ENCODE assay signal across 9 cellular contexts in genomic region chr6:2857580-2858337, GRCh38. TPM values are rescaled to one million over a fixed set of nuclear protein-coding genes. Genes with fewer than 3 reads are reported as not detected.
DNase-seq lines count a peak whose midpoint lies in the region; ATAC-seq and TF ChIP-seq lines count a peak whose summit lies in the region.
"Had no signal": no experiment of that assay in that cellular context is flagged by ENCODE, and none has a peak within 500 bp of the region (broad histone marks: within the 10 kb centered on the region; RNA-seq: fewer than 3 reads in every experiment).

No MANE protein-coding gene starts in this region.

- H3K27me3 Mint-ChIP-seq in activated T-helper 17 cell treated with anti-CD3 and anti-CD28 coated beads, Interleukin-2, amount 50 U/mL, for 72 hours: no peaks in the 10 kb centered on the region

- POLR2A ChIA-PET in HEK293 (lab: Yijun Ruan, JAX): interaction anchor here (0.5 to 1.7 kb wide), 13 partner anchors 8 to 132 kb away, joined by 3 to 8 read pairs (median 4); partner anchors contain the start of gene SERPINB1
- POLR2A ChIA-PET in OCI-LY7 (lab: Charles Lee): interaction anchor here (0.6 to 4.9 kb wide), 12 partner anchors 9 to 129 kb away, joined by 3 to 47 read pairs (median 4); no protein-coding TSS in a partner anchor

- 24 to 33% methylated on average over 18 of the region's 18 CpGs for WGBS in heart right ventricle, 2 donors

- H3K27ac ChIP-seq in HEK293 (ENCODE audit: extremely low read depth, low read depth, low read length): no peak overlapping the region
- peak overlapping the region; percentile 99 for H3K27ac ChIP-seq in OCI-LY7 (ENCODE audit: low read depth, low read length, poor library complexity, severe bottlenecking)
- peak overlapping the region in 9 of 10 donors; percentile 61 to 95 (median 79) for H3K27ac ChIP-seq in heart right ventricle
- H3K27ac ChIP-seq: KMS-11 had no signal

- peaks cover 55% of the 10 kb centered on the region for H3K4me1 Mint-ChIP-seq in activated T-helper 17 cell treated with anti-CD3 and anti-CD28 coated beads, Interleukin-2, amount 50 U/mL, for 72 hours

- H3K27me3 ChIP-seq in GM06990 (replicated peaks; ENCODE audit: control insufficient read depth, insufficient read depth, low read length) (no peaks in the 10 kb centered on the region), heart right ventricle (no peaks in the 10 kb centered on the region)

- BruUV-seq in OCI-LY7 (replicated peaks; lab: Mats Ljungman, UMichigan): no TSS peak

- no peaks in the 10 kb centered on the region for H4K20me1 ChIP-seq in OCI-LY7 (ENCODE audit: insufficient read depth, low read length)

- peak overlapping the region; percentile 62 for H3K4me2 ChIP-seq in OCI-LY7 (ENCODE audit: low read length)

- H3K4me3 ChIP-seq in GM06990 (replicated peaks; ENCODE audit: low read depth, low read length) (peak overlapping the region; percentile 50), HEK293 (ENCODE audit: low read depth, low read length) (no peak overlapping the region), OCI-LY7 (ENCODE audit: low read depth, low read length, poor library complexity, severe bottlenecking) (peak overlapping the region; percentile 39), heart right ventricle (peak overlapping the region in 5 of 10 donors; percentile 2 to 35 (median 29))

- H3K9me3 ChIP-seq in HEK293 (ENCODE audit: control insufficient read depth, insufficient read depth, low read depth, low read length): no peaks in the 10 kb centered on the region
- no peaks in the 10 kb centered on the region for H3K9me3 ChIP-seq in OCI-LY7 (ENCODE audit: low read length)
- no peaks in the 10 kb centered on the region for H3K9me3 ChIP-seq in heart right ventricle

- H2AFZ ChIP-seq in OCI-LY7 (ENCODE audit: low read length): no peak overlapping the region

- no peaks in the 10 kb centered on the region for H3K9me2 ChIP-seq in OCI-LY7 (ENCODE audit: insufficient read depth, low read length)

- H3K36me3 ChIP-seq in GM06990 (ENCODE audit: control insufficient read depth, insufficient read depth, low read length) (no peaks in the 10 kb centered on the region), HEK293 (ENCODE audit: control insufficient read depth in 2 of 2, insufficient read depth in 1 of 2, low read length in 2 of 2) (no peaks in the 10 kb centered on the region), OCI-LY7 (ENCODE audit: insufficient read depth, low read length) (peaks cover 21% of the 10 kb centered on the region), heart right ventricle (no peaks in the 10 kb centered on the region)

- TF ChIP-seq CTCF in GM06990 (IDR thresholded peaks at IDR 0.05; ENCODE audit: insufficient read depth, low read length, poor library complexity, severe bottlenecking) (no peak), HEK293 (tag by site-specific recombination; IDR thresholded peaks at IDR 0.05) (no peak), OCI-LY7 (conservative IDR thresholded peaks at IDR 0.05; ENCODE audit: low read length) (no peak), heart right ventricle (IDR thresholded peaks at IDR 0.05) (no peak)

- peak overlapping the region; percentile 91 for H3K27ac Mint-ChIP-seq in activated T-helper 17 cell treated with anti-CD3 and anti-CD28 coated beads, Interleukin-2, amount 50 U/mL, for 72 hours

- peak overlapping the region; percentile 85 for H3K4me3 Mint-ChIP-seq in activated T-helper 17 cell treated with anti-CD3 and anti-CD28 coated beads, Interleukin-2, amount 50 U/mL, for 72 hours

- no peaks in the 10 kb centered on the region for H3K9me3 Mint-ChIP-seq in activated T-helper 17 cell treated with anti-CD3 and anti-CD28 coated beads, Interleukin-2, amount 50 U/mL, for 72 hours

- peak; percentile 91 for DNase-seq in GM06990 (ENCODE audit: extremely low read depth, insufficient read length)
- DNase-seq in OCI-LY7 (ENCODE audit: low spot score): peak; percentile 70
- peak; percentile 58 to 83 for DNase-seq in heart right ventricle
- peak in 3 of 4 experiments; percentile 41 to 85 (median 61) for DNase-seq in stimulated activated CD4-positive, alpha-beta T cell treated with anti-CD3 and anti-CD28 coated beads, Interleukin-1b, Interleukin-23, amount 100 ng/mL, for 24 hours (ENCODE audit: low read depth in 4 of 4, low spot score in 1 of 4)
- DNase-seq in NCI-H69 (lab: John Stamatoyannopoulos, UW): no peak
- no peak for DNase-seq in SIG-M5 treated with dmso at 0.1 percent for 504 hours (lab: John Stamatoyannopoulos, UW; ENCODE audit: unreplicated experiment)

- peaks cover 41% of the 10 kb centered on the region; the same call in 1 of the 2 replicates for H3K79me2 ChIP-seq in OCI-LY7 (ENCODE audit: insufficient read depth, low read depth, low read length)

- CTCF ChIA-PET in HEK293 (lab: Yijun Ruan, JAX) (interaction anchor here (0.5 to 5.0 kb wide), 11 partner anchors 8 to 1172 kb away, joined by 3 to 42 read pairs (median 3); no protein-coding TSS in a partner anchor), OCI-LY7 (lab: Charles Lee; ENCODE audit: unreplicated experiment) (interaction anchor here (0.5 to 1.0 kb wide), 2 partner anchors 11 to 297 kb away, joined by 3 to 5 read pairs; no protein-coding TSS in a partner anchor)

- H3K4me1 ChIP-seq in HEK293 (ENCODE audit: control insufficient read depth, insufficient read depth, low read length) (peaks cover 4% of the 10 kb centered on the region), OCI-LY7 (ENCODE audit: insufficient read depth, low read length, poor library complexity, severe bottlenecking) (peaks cover 96% of the 10 kb centered on the region), heart right ventricle (peaks cover 14 to 84% (median 37%) of the 10 kb centered on the region in 9 donors)

- intact Hi-C loops in OCI-LY7 (cut with micrococcal nuclease; ENCODE audit: unreplicated experiment) (no loop called here), heart right ventricle (cut with DNase I) (loop anchor here in 5 of 10 donors (5.0 to 10.0 kb wide), 3 partner anchors 45 to 77 kb away; partner anchors contain the start of gene SERPINB9 (in 5 of the 5))

- peaks cover 19% of the 10 kb centered on the region for H3K36me3 Mint-ChIP-seq in activated T-helper 17 cell treated with anti-CD3 and anti-CD28 coated beads, Interleukin-2, amount 50 U/mL, for 72 hours (ENCODE audit: low read depth)

- ATAC-seq in activated T-helper 17 cell treated with anti-CD3 and anti-CD28 coated beads, Interleukin-2, amount 50 U/mL, for 72 hours (replicated peaks): peak; percentile 78
- ATAC-seq in heart right ventricle: peak; percentile 11 to 71 (median 52)

TF ChIP-seq in HEK293, 187 proteins besides CTCF, POLR2A, EP300 and RAD21 (continues in another document):
- TF ChIP-seq ZNF311 (tag by site-specific recombination; IDR thresholded peaks at IDR 0.05; ENCODE audit: borderline replicate concordance): no peak
- TF ChIP-seq PRDM10 (tag by site-specific recombination; IDR thresholded peaks at IDR 0.05): no peak
- no peak for TF ChIP-seq ZNF571 (tag by site-specific recombination; IDR thresholded peaks at IDR 0.05)
- TF ChIP-seq REPIN1 (tag by site-specific recombination; IDR thresholded peaks at IDR 0.05; ENCODE audit: low read depth): no peak
- TF ChIP-seq ZNF175 (tag by site-specific recombination; IDR thresholded peaks at IDR 0.05): no peak
- TF ChIP-seq ZFP69B (tag by site-specific recombination; IDR thresholded peaks at IDR 0.05): 0 out of 2 replicates have a peak, but pooled peaks have one; percentile 37
- TF ChIP-seq ZNF16 (tag by site-specific recombination; IDR thresholded peaks at IDR 0.05; ENCODE audit: low read depth): no peak

RNA-seq across cellular contexts. Expression of gene SERPINB1, which starts 16.1 kb away (rescaled TPM):
- 1.2 and 1.3 TPM in 2 replicates for total RNA-seq in OCI-LY7 (2014; rRNA removed; shearing (Covaris generic))
- total RNA-seq in OCI-LY7 (2022) (3.5 and 5.0 TPM in 2 replicates), heart right ventricle (10 to 100 TPM; 17.7 to 73.7 (median 22.5) TPM)
- 10 to 100 TPM; 33.4 to 67.8 TPM for total RNA-seq in activated T-helper 17 cell treated with anti-CD3 and anti-CD28 coated beads, Interleukin-2, amount 50 U/mL, for 72 hours
- polyA plus RNA-seq in heart right ventricle: 10 to 100 TPM; 16.3 to 16.6 TPM

RNA-seq across cellular contexts. Expression of gene SERPINB9, which starts 45.4 kb away (rescaled TPM):
- 74.7 and 78.4 TPM in 2 replicates for total RNA-seq in OCI-LY7 (2014; rRNA removed; shearing (Covaris generic))
- total RNA-seq in OCI-LY7 (2022) (166 and 167 TPM in 2 replicates), heart right ventricle (10 to 100 TPM in 1 of 10 donors, 1 to 10 TPM in 9; 3.6 to 10.9 (median 4.8) TPM)
- 10 to 100 TPM; 11.2 to 66.1 TPM for total RNA-seq in activated T-helper 17 cell treated with anti-CD3 and anti-CD28 coated beads, Interleukin-2, amount 50 U/mL, for 72 hours
- polyA plus RNA-seq in heart right ventricle: 1 to 10 TPM; 2.2 to 3.8 TPM

Comparison
In these comparisons a context has a peak if more than half of its experiments do, and no peak if none do; other contexts are left out.
1. DNase-seq: peak in GM06990 (single experiment), OCI-LY7 (single experiment), heart right ventricle (2 of 2) and stimulated activated CD4-positive, alpha-beta T cell treated with anti-CD3 and anti-CD28 coated beads, Interleukin-1b, Interleukin-23, amount 100 ng/mL, for 24 hours (3 of 4); none in NCI-H69 (single experiment) and SIG-M5 treated with dmso at 0.1 percent for 504 hours (single experiment).